Comparison of ENCODE assay signal across 6 cellular contexts in the genomic region with DNA sequence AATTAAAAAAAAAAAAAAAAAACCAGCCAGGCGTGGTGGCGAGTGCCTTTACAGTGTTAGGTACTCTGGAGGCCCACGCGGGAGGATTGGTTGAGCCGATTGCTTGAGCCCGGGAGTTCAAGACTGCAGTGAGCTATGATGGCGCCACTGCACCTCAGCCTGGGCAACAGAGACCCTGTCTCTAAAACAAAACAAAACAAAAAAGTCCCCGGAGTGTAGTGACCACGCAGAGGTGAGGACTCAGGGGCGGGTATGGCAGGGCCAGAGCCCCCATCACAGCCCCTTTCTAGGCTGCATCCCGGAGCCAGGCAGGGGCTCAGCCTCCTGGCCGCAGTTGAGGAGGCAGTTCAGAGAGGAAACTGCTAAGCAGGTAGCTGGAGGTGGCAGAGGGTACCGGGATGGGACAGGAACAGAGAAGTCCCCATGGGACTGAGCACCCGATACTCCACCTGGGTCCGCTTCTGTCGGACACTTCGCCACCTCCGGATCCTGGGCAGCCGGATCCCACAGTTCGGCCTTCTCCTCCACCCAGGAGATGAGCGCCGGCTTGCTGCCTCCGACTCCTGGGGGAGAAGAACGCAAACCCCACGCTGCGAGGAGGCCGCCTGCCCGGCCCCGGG. TPM values are rescaled to one million over a fixed set of nuclear protein-coding genes. Genes with fewer than 3 reads are reported as not detected.
DNase-seq lines count a peak whose midpoint lies in the region; ATAC-seq, FAIRE-seq and TF ChIP-seq lines count a peak whose summit lies in the region.

No MANE protein-coding gene starts in this region.

- H3K4me3 ChIP-seq in fibroblast of the aortic adventitia (ENCODE audit: low read depth, low read length), result peak overlapping the region; percentile 75
- peak overlapping the region; percentile 67 to 88 for H3K4me3 ChIP-seq in stomach smooth muscle (ENCODE audit: low read length in 2 of 2)

- peaks cover 28% of the 10 kb centered on the region for H3K4me1 ChIP-seq in stomach smooth muscle (ENCODE audit: control insufficient read depth, insufficient read depth, low read length)

- peak overlapping the region; percentile 86 to 93 for H3K9ac ChIP-seq in stomach smooth muscle (ENCODE audit: low read length in 2 of 2)

- no peaks in the 10 kb centered on the region for H3K9me3 ChIP-seq in stomach smooth muscle (ENCODE audit: control insufficient read depth in 2 of 2, low read length in 2 of 2)

- no peak for FAIRE-seq in D721Med (lab: Jason Lieb, UNC)

- DNase-seq in NCI-H69 (lab: John Stamatoyannopoulos, UW) (peak; percentile 33), fibroblast of the aortic adventitia (ENCODE audit: low read depth) (no peak), NCI-H446 (lab: John Stamatoyannopoulos, UW) (no peak), D721Med (ENCODE audit: insufficient read length, low spot score) (no peak)

- no peak for TF ChIP-seq CTCF in fibroblast of the aortic adventitia (IDR thresholded peaks at IDR 0.05; ENCODE audit: insufficient read depth, low read length)
- TF ChIP-seq CTCF in D721Med (IDR thresholded peaks at IDR 0.05; ENCODE audit: insufficient read depth, missing control alignments), result no peak

- peaks cover 4 to 19% of the 10 kb centered on the region in 2 donors for H3K36me3 ChIP-seq in stomach smooth muscle (ENCODE audit: control insufficient read depth in 2 of 2, insufficient read depth in 2 of 2, low read length in 2 of 2)

- H3K27me3 ChIP-seq in stomach smooth muscle (ENCODE audit: control insufficient read depth in 1 of 2, insufficient read depth in 2 of 2, low read length in 2 of 2), result no peaks in the 10 kb centered on the region

- H3K27ac ChIP-seq in stomach smooth muscle (ENCODE audit: low read length), result peak overlapping the region; percentile 92

- ATAC-seq in GM21515 (IDR thresholded peaks at IDR 0.05; ENCODE audit: unreplicated experiment), result peak; percentile 9

RNA-seq across cellular contexts. Expression of a gene that starts 0.8 kb away (rescaled TPM):
- total RNA-seq in fibroblast of the aortic adventitia (ENCODE audit: low replicate concordance), result 14.0 and 16.0 TPM in 2 replicates

RNA-seq across cellular contexts. Expression of a gene that starts 7.5 kb away (rescaled TPM):
- 20.9 and 21.6 TPM in 2 replicates for total RNA-seq in fibroblast of the aortic adventitia (ENCODE audit: low replicate concordance)

RNA-seq across cellular contexts. Expression of a gene that starts 24.3 kb away (rescaled TPM):
- total RNA-seq in fibroblast of the aortic adventitia (ENCODE audit: low replicate concordance), result 5.3 and 11.2 TPM in 2 replicates

RNA-seq across cellular contexts. Expression of a gene that starts 37.7 kb away (rescaled TPM):
- 6.7 and 57.4 TPM in 2 replicates for total RNA-seq in fibroblast of the aortic adventitia (ENCODE audit: low replicate concordance)

RNA-seq across cellular contexts. Expression of a gene that starts 51.6 kb away (rescaled TPM):
- 8.1 and 8.3 TPM in 2 replicates for total RNA-seq in fibroblast of the aortic adventitia (ENCODE audit: low replicate concordance)
